In genomic region chr17:60597297-60597696, GRCh38 we compare ENCODE assay signal across 27 cellular contexts.
"Had no signal": no experiment of that assay in that cellular context is flagged by ENCODE, and none has a peak within 500 bp of the region (broad histone marks: within the 10 kb centered on the region; RNA-seq: fewer than 3 reads in every experiment).

No MANE protein-coding gene starts in this region.

- H3K27me3 ChIP-seq: MG63, Peyer's patch, SJSA1 had no signal

- H3K36me3 Mint-ChIP-seq: activated naive CD4-positive, alpha-beta T cell treated with anti-CD3 and anti-CD28 coated beads, Interleukin-2, amount 50 U/mL, for 24 hours; WTC11 had no signal

- ATAC-seq: activated CD8-positive, alpha-beta T cell treated with anti-CD3 and anti-CD28 coated beads, Interleukin-2, amount 10 ng/mL, durations not matched to agents 7 days and 5 days; T-helper 17 cell; WTC11 had no signal

- DNase-seq: activated CD4-positive, alpha-beta T cell treated with anti-CD3 and anti-CD28 coated beads for 48 hours; activated CD4-positive, alpha-beta T cell treated with anti-CD3 and anti-CD28 coated beads, Interleukin-2, amount 50 U/mL, for 4 hours; activated CD4-positive, CD25-positive, alpha-beta regulatory T cell treated with anti-CD3 and anti-CD28 coated beads, Interleukin-2, amount 50 U/mL, for 72 hours; activated CD8-positive, alpha-beta memory T cell treated with anti-CD3 and anti-CD28 coated beads, Interleukin-2, amount 50 U/mL, for 48 hours; activated CD8-positive, alpha-beta T cell treated with anti-CD3 and anti-CD28 coated beads, Interleukin-2, amount 10 ng/mL, durations not matched to agents 7 days and 5 days; activated effector memory CD4-positive, alpha-beta T cell treated with Interleukin-2 at 50 U/mL for 16 hours; activated naive CD4-positive, alpha-beta T cell; activated T-cell treated with anti-CD3 and anti-CD28 coated beads, Interleukin-2, amount 50 U/mL, for 1 hour; aorta; central memory CD4-positive, alpha-beta T cell; MG63; MV-4-11; NCI-H1092 treated with DMSO at 0.1 percent for 48 hours; NCI-H1417 treated with DMSO at 0.1 percent for 48 hours; NCI-H1694; NCI-H2029; NCI-H446; NCI-H524; Peyer's patch; SHP77; T-helper 17 cell; T-helper 9 cell had no signal

- FAIRE-seq: bronchial epithelial cell had no signal

- H3K36me3 ChIP-seq: MG63, Peyer's patch had no signal

- H3K4me3 Mint-ChIP-seq: activated CD8-positive, alpha-beta T cell treated with anti-CD3 and anti-CD28 coated beads, Interleukin-2, amount 10 ng/mL, durations not matched to agents 7 days and 5 days; activated naive CD4-positive, alpha-beta T cell treated with anti-CD3 and anti-CD28 coated beads, Interleukin-2, amount 50 U/mL, for 24 hours had no signal

- H3K27ac ChIP-seq: Peyer's patch, RWPE1, SJSA1 had no signal

- H3K4me1 ChIP-seq: Peyer's patch had no signal

- H3K9me3 Mint-ChIP-seq: activated naive CD4-positive, alpha-beta T cell treated with anti-CD3 and anti-CD28 coated beads, Interleukin-2, amount 50 U/mL, for 24 hours; WTC11 had no signal

- H3K4me3 ChIP-seq: MG63, Peyer's patch, SJSA1 had no signal

- H3K9me3 ChIP-seq: MG63, Peyer's patch, SJSA1 had no signal

- H3K27me3 Mint-ChIP-seq: activated naive CD4-positive, alpha-beta T cell treated with anti-CD3 and anti-CD28 coated beads, Interleukin-2, amount 50 U/mL, for 24 hours; T-helper 17 cell had no signal

- H3K27ac Mint-ChIP-seq: activated CD8-positive, alpha-beta T cell treated with anti-CD3 and anti-CD28 coated beads, Interleukin-2, amount 10 ng/mL, durations not matched to agents 7 days and 5 days; activated naive CD4-positive, alpha-beta T cell treated with anti-CD3 and anti-CD28 coated beads, Interleukin-2, amount 50 U/mL, for 24 hours; T-helper 17 cell; WTC11 had no signal
